Comparison of ENCODE assay signal across 21 cellular contexts in genomic region chr11:14339356-14339755, GRCh38. TPM values are rescaled to one million over a fixed set of nuclear protein-coding genes. Genes with fewer than 3 reads are reported as not detected.
DNase-seq lines count a peak whose midpoint lies in the region; ATAC-seq, FAIRE-seq and TF ChIP-seq lines count a peak whose summit lies in the region.
"Had no signal": no experiment of that assay in that cellular context is flagged by ENCODE, and none has a peak within 500 bp of the region (broad histone marks: within the 10 kb centered on the region; RNA-seq: fewer than 3 reads in every experiment).

No MANE protein-coding gene starts in this region.

- ATAC-seq in HG03095 (IDR thresholded peaks at IDR 0.05; ENCODE audit: unreplicated experiment) = no peak
- ATAC-seq: HCT116 had no signal

- no peak overlapping the region for H2BK120ac ChIP-seq in H9 (ENCODE audit: low read depth, low read length, poor library complexity, severe bottlenecking)

- H3K9ac ChIP-seq in H9 (ENCODE audit: extremely low read depth, insufficient read length, low read length) (no peak overlapping the region), astrocyte (ENCODE audit: low read length) (no peak overlapping the region), kidney (ENCODE audit: low read length in 2 of 2) (no peak overlapping the region)
- H3K9ac ChIP-seq: BLaER1 treated with 17β-estradiol and CSF1 and Interleukin-3, amounts not matched to agents 10 nM and 100 nM had no signal

- no peak overlapping the region for H2BK5ac ChIP-seq in H9 (ENCODE audit: insufficient read length, low read length)

- H3K79me2 ChIP-seq in ACC112 (ENCODE audit: control insufficient read depth, insufficient read depth, low read length, unreplicated experiment) (peaks cover 87% of the 10 kb centered on the region), H9 (ENCODE audit: insufficient read depth, low read length) (peaks cover 63% of the 10 kb centered on the region), astrocyte (ENCODE audit: insufficient read depth, low read length) (peaks cover 99% of the 10 kb centered on the region)

- DNase-seq in H9 = no peak
- DNase-seq in astrocyte (ENCODE audit: low read depth) = no peak
- no peak for DNase-seq in kidney
- DNase-seq in NCI-H1105 (lab: John Stamatoyannopoulos, UW) = no peak
- no peak for DNase-seq in thyroid gland
- DNase-seq in T-helper 2 cell treated with Interferon-gamma antibody and Interleukin-4, amounts not matched to agents 5 μg/mL and 100 μg/mL, for 36 hours (ENCODE audit: low spot score) = no peak
- DNase-seq: DMS 273 treated with DMSO at 0.1 percent for 48 hours; KBM-7; NCI-H1092; NCI-H1694; NCI-H2107; NCI-H345; NCI-H69; NK-92 treated with Interleukin-12 subunit alpha and Interleukin-12 subunit beta, amount 100 ng/mL, for 24 hours; OCI-M1 had no signal

- no peak overlapping the region for H3K4me3 ChIP-seq in ACC112 (ENCODE audit: low read depth, low read length)
- no peak overlapping the region for H3K4me3 ChIP-seq in astrocyte (ENCODE audit: insufficient read depth, low read depth, low read length)
- H3K4me3 ChIP-seq in kidney (ENCODE audit: low read length in 2 of 2) = no peak overlapping the region
- H3K4me3 ChIP-seq in thyroid gland (replicated peaks in 1 of 3) = no peak overlapping the region
- H3K4me3 ChIP-seq: BLaER1 treated with 17β-estradiol and CSF1 and Interleukin-3, amounts not matched to agents 10 nM and 100 nM; SJSA1 had no signal

- no peak overlapping the region for H2AK5ac ChIP-seq in H9 (ENCODE audit: insufficient read length, low read length)

- peaks cover 5 to 27% (median 14%) of the 10 kb centered on the region in 3 experiments for H3K36me3 Mint-ChIP-seq in H9 (ENCODE audit: insufficient read depth in 1 of 3, low read depth in 3 of 3)
- peaks cover 1% of the 10 kb centered on the region for H3K36me3 Mint-ChIP-seq in astrocyte (ENCODE audit: low read depth, unreplicated experiment)
- peaks cover 47% of the 10 kb centered on the region for H3K36me3 Mint-ChIP-seq in T-helper 2 cell treated with Interferon-gamma antibody and Interleukin-4, amounts not matched to agents 5 μg/mL and 100 μg/mL, for 36 hours (ENCODE audit: low read depth)

- no peak overlapping the region for H3K23ac ChIP-seq in H9 (ENCODE audit: insufficient read length, low read depth, low read length)

- TF ChIP-seq CTCF in H9 (conservative IDR thresholded peaks at IDR 0.05) (no peak), astrocyte (IDR thresholded peaks at IDR 0.05; ENCODE audit: insufficient read depth, low read depth, low read length) (no peak), kidney (IDR thresholded peaks at IDR 0.05; ENCODE audit: borderline replicate concordance, extremely low read depth, insufficient read depth) (no peak), thyroid gland (IDR thresholded peaks at IDR 0.05) (no peak)

- H3K4me1 ChIP-seq in ACC112 (ENCODE audit: control insufficient read depth, insufficient read depth, low read length, unreplicated experiment) (peaks cover 57% of the 10 kb centered on the region), H9 (ENCODE audit: insufficient read depth, low read length) (peaks cover 18% of the 10 kb centered on the region; the same call in 1 of the 2 replicates), astrocyte (ENCODE audit: insufficient read depth, low read length) (peaks cover 6% of the 10 kb centered on the region), kidney (ENCODE audit: control insufficient read depth in 1 of 2, insufficient read depth in 1 of 2, low read depth in 1 of 2, low read length in 2 of 2) (peaks cover 0 to 7% of the 10 kb centered on the region in 2 donors), thyroid gland (peaks cover 0 to 4% of the 10 kb centered on the region in 2 donors)

- H3K4me2 ChIP-seq in H9 (ENCODE audit: insufficient read depth, insufficient read length, low read length) = no peak overlapping the region
- H3K4me2 ChIP-seq in astrocyte (ENCODE audit: low read length) = no peak overlapping the region
- H3K4me2 ChIP-seq: BLaER1 treated with 17β-estradiol and CSF1 and Interleukin-3, amounts not matched to agents 10 nM and 100 nM had no signal

- H4K20me1 ChIP-seq in H9 (ENCODE audit: control insufficient read depth, insufficient read depth, insufficient read length) = no peaks in the 10 kb centered on the region
- H4K20me1 ChIP-seq in astrocyte (ENCODE audit: insufficient read depth, low read length) = peaks cover 14% of the 10 kb centered on the region

- no CpG with 5 or more reads among the region's 1 CpG for WGBS in H9 (ENCODE audit: extremely low coverage, insufficient read length, low lambda C conversion rate)
- 92 to 95% methylated on average over 1 of the region's 1 CpG for WGBS in thyroid gland, 2 donors

- FAIRE-seq in astrocyte (lab: Jason Lieb, UNC) (no peak), kidney (lab: Jason Lieb, UNC) (peak; percentile 91)

- H3K9me3 ChIP-seq in H9 (ENCODE audit: control insufficient read depth, low read depth, low read length) = no peaks in the 10 kb centered on the region
- no peaks in the 10 kb centered on the region for H3K9me3 ChIP-seq in astrocyte (ENCODE audit: insufficient read depth, low read depth, low read length)
- peaks cover 0 to 10% of the 10 kb centered on the region in 2 donors for H3K9me3 ChIP-seq in kidney (ENCODE audit: control insufficient read depth in 1 of 2, low read length in 2 of 2)
- no peaks in the 10 kb centered on the region for H3K9me3 ChIP-seq in thyroid gland
- H3K9me3 ChIP-seq: SJSA1 had no signal

- H3T11ph ChIP-seq in H9 (ENCODE audit: low read length) = no peak overlapping the region

- H2BK20ac ChIP-seq in H9 (ENCODE audit: low read depth, low read length, poor library complexity, severe bottlenecking) = no peak overlapping the region

- peaks cover 10% of the 10 kb centered on the region for H3K36me3 ChIP-seq in ACC112 (ENCODE audit: insufficient read depth, low read length)
- no peaks in the 10 kb centered on the region for H3K36me3 ChIP-seq in astrocyte (ENCODE audit: insufficient read depth, low read length)
- H3K36me3 ChIP-seq in kidney (ENCODE audit: control insufficient read depth in 1 of 2, insufficient read depth in 2 of 2, low read length in 2 of 2) = no peaks in the 10 kb centered on the region
- no peaks in the 10 kb centered on the region for H3K36me3 ChIP-seq in thyroid gland
- H3K36me3 ChIP-seq: SJSA1 had no signal

- peak overlapping the region in 1 of 2 experiments; percentile 42; a peak in 2 of 5 replicates for H3K4me3 Mint-ChIP-seq in H9
- no peak overlapping the region for H3K4me3 Mint-ChIP-seq in astrocyte (ENCODE audit: unreplicated experiment)
- H3K4me3 Mint-ChIP-seq in T-helper 2 cell treated with Interferon-gamma antibody and Interleukin-4, amounts not matched to agents 5 μg/mL and 100 μg/mL, for 36 hours = no peak overlapping the region

- intact Hi-C loops in kidney (cut with DNase I) = no loop called here
- intact Hi-C loops in thyroid gland (cut with DNase I) = no loop called here

- H4K8ac ChIP-seq in H9 (replicated peaks; ENCODE audit: insufficient read length, low read depth, low read length) = no peak overlapping the region

- no peak overlapping the region for H3K18ac ChIP-seq in H9 (ENCODE audit: insufficient read length, low read depth, low read length)

- peaks cover 74 to 79% of the 10 kb centered on the region in 2 experiments for H3K4me1 Mint-ChIP-seq in H9
- H3K4me1 Mint-ChIP-seq in astrocyte (ENCODE audit: low read depth, unreplicated experiment) = peaks cover 57% of the 10 kb centered on the region
- peaks cover 43% of the 10 kb centered on the region for H3K4me1 Mint-ChIP-seq in T-helper 2 cell treated with Interferon-gamma antibody and Interleukin-4, amounts not matched to agents 5 μg/mL and 100 μg/mL, for 36 hours (ENCODE audit: low read depth)

- H2BK12ac ChIP-seq in H9 (ENCODE audit: insufficient read length, low read depth, low read length) = no peak overlapping the region

- H3K79me1 ChIP-seq in H9 (ENCODE audit: insufficient read depth, low read depth, low read length, poor library complexity, severe bottlenecking) = no peaks in the 10 kb centered on the region

- H2BK15ac ChIP-seq in H9 (ENCODE audit: low read depth, low read length) = no peak overlapping the region

- H4K91ac ChIP-seq in H9 (ENCODE audit: insufficient read length, low read depth, low read length) = no peak overlapping the region

- peak overlapping the region; percentile 89; the same call in 1 of the 2 replicates for H3K27ac ChIP-seq in ACC112 (ENCODE audit: low read depth, low read length)
- H3K27ac ChIP-seq in H9 (ENCODE audit: insufficient read length, low read depth, low read length) = no peak overlapping the region
- no peak overlapping the region for H3K27ac ChIP-seq in astrocyte (ENCODE audit: low read depth, low read length)
- H3K27ac ChIP-seq in kidney (ENCODE audit: low read depth in 2 of 2, low read length in 2 of 2) = no peak overlapping the region
- no peak overlapping the region for H3K27ac ChIP-seq in thyroid gland
- H3K27ac ChIP-seq: BLaER1 treated with 17β-estradiol and CSF1 and Interleukin-3, amounts not matched to agents 10 nM and 100 nM; RWPE1; SJSA1 had no signal

- H3K23me2 ChIP-seq in H9 (ENCODE audit: insufficient read length, low read depth, low read length, poor library complexity, severe bottlenecking) = no peaks in the 10 kb centered on the region

- H3K56ac ChIP-seq in H9 (ENCODE audit: insufficient read length, low read depth, low read length) = no peak overlapping the region

- H3K27me3 Mint-ChIP-seq in H9 (ENCODE audit: low read depth) = no peaks in the 10 kb centered on the region
- no peaks in the 10 kb centered on the region for H3K27me3 Mint-ChIP-seq in astrocyte (ENCODE audit: low read depth, unreplicated experiment)
- no peaks in the 10 kb centered on the region for H3K27me3 Mint-ChIP-seq in T-helper 2 cell treated with Interferon-gamma antibody and Interleukin-4, amounts not matched to agents 5 μg/mL and 100 μg/mL, for 36 hours (ENCODE audit: low read depth)

- no peak overlapping the region for H4K5ac ChIP-seq in H9 (ENCODE audit: insufficient read length, low read depth, low read length)

- no peak for TF ChIP-seq POLR2A in thyroid gland (IDR thresholded peaks at IDR 0.05)

- peak overlapping the region; percentile 62 to 98 (median 94); a peak in 6 of 7 replicates for H3K27ac Mint-ChIP-seq in H9
- peak overlapping the region; percentile 21 for H3K27ac Mint-ChIP-seq in astrocyte (ENCODE audit: unreplicated experiment)
- H3K27ac Mint-ChIP-seq in T-helper 2 cell treated with Interferon-gamma antibody and Interleukin-4, amounts not matched to agents 5 μg/mL and 100 μg/mL, for 36 hours = no peak overlapping the region

- H3K14ac ChIP-seq in H9 (ENCODE audit: insufficient read depth, low read length) = no peak overlapping the region

- H3K9me3 Mint-ChIP-seq in H9 = peaks cover 8 to 16% of the 10 kb centered on the region in 2 experiments
- H3K9me3 Mint-ChIP-seq in astrocyte (ENCODE audit: unreplicated experiment) = no peaks in the 10 kb centered on the region
- H3K9me3 Mint-ChIP-seq in T-helper 2 cell treated with Interferon-gamma antibody and Interleukin-4, amounts not matched to agents 5 μg/mL and 100 μg/mL, for 36 hours = peaks cover 43% of the 10 kb centered on the region

- H3K4ac ChIP-seq in H9 (ENCODE audit: low read depth, low read length) = no peak overlapping the region

- H2AFZ ChIP-seq in ACC112 (ENCODE audit: low read length, unreplicated experiment) (no peak overlapping the region), H9 (ENCODE audit: low read length) (no peak overlapping the region), astrocyte (ENCODE audit: low read depth, low read length) (no peak overlapping the region)

- no peaks in the 10 kb centered on the region for H3K27me3 ChIP-seq in ACC112 (ENCODE audit: insufficient read depth, low read length)
- H3K27me3 ChIP-seq in H9 (ENCODE audit: insufficient read depth, low read length) = no peaks in the 10 kb centered on the region
- no peaks in the 10 kb centered on the region for H3K27me3 ChIP-seq in astrocyte (ENCODE audit: insufficient read depth, low read length)
- no peaks in the 10 kb centered on the region for H3K27me3 ChIP-seq in thyroid gland
- H3K27me3 ChIP-seq: BLaER1 treated with 17β-estradiol and CSF1 and Interleukin-3, amounts not matched to agents 10 nM and 100 nM; SJSA1 had no signal

RNA-seq across cellular contexts. Expression of gene RRAS2, which starts 19.6 kb away (rescaled TPM):
- 154 and 158 TPM in 2 replicates for total RNA-seq in H9 (2021)
- total RNA-seq in astrocyte = 120 and 150 TPM in 2 replicates
- total RNA-seq in kidney = 33.2 TPM
- polyA plus RNA-seq in kidney (ENCODE audit: insufficient read depth, low read depth, low replicate concordance) = 23.3 TPM
- 10 to 100 TPM; 51.5 to 81.4 (median 66.8) TPM for total RNA-seq in thyroid gland
